ENCODE assay signal across 8 cellular contexts in genomic region chr6:83867527-83868161, GRCh38. TPM values are rescaled to one million over a fixed set of nuclear protein-coding genes. Genes with fewer than 3 reads are reported as not detected.
A peak's percentile ranks its signal among the peaks of the same experiment; 100 is the strongest.
DNase-seq lines count a peak whose midpoint lies in the region; TF ChIP-seq lines count a peak whose summit lies in the region.

No MANE protein-coding gene starts in this region.

- no peak overlapping the region for H2BK15ac ChIP-seq in neuronal stem cell (ENCODE audit: low read length)

- H3K4me3 ChIP-seq in neuronal stem cell (ENCODE audit: low read length in 2 of 2), result no peak overlapping the region
- H3K4me3 ChIP-seq in MM.1S (ENCODE audit: low read length), result no peak overlapping the region

- no peak overlapping the region for H3K9ac ChIP-seq in neuronal stem cell (ENCODE audit: low read depth, low read length, poor library complexity)
- no peak overlapping the region for H3K9ac ChIP-seq in MM.1S (ENCODE audit: low read length)

- H3K4ac ChIP-seq in neuronal stem cell (ENCODE audit: low read length), result no peak overlapping the region

- no peak overlapping the region for H2AFZ ChIP-seq in neuronal stem cell (ENCODE audit: low read length)
- no peak overlapping the region for H2AFZ ChIP-seq in MM.1S (ENCODE audit: low read length)

- no peak overlapping the region for H2BK12ac ChIP-seq in neuronal stem cell (ENCODE audit: low read length)

- no peaks in the 10 kb centered on the region for H3K27me3 ChIP-seq in neuronal stem cell (ENCODE audit: control insufficient read depth in 3 of 3, insufficient read depth in 3 of 3, low read depth in 1 of 3, low read length in 3 of 3)
- no peaks in the 10 kb centered on the region for H3K27me3 ChIP-seq in MM.1S (replicated peaks; ENCODE audit: insufficient read depth, low read length)

- H3K79me1 ChIP-seq in neuronal stem cell (ENCODE audit: low read depth, low read length), result peaks cover 2% of the 10 kb centered on the region

- peaks cover 6% of the 10 kb centered on the region; the same call in 1 of the 2 replicates for H3F3A ChIP-seq in MM.1S (ENCODE audit: insufficient read depth, low read length)

- DNase-seq in EL (peak; percentile 96), MV-4-11 (lab: John Stamatoyannopoulos, UW) (peak; percentile 87), dedifferentiated amniotic fluid mesenchymal stem cell (ENCODE audit: extremely low spot score) (peak; percentile 79), neuronal stem cell (ENCODE audit: low spot score) (peak; percentile 37), MM.1S (no peak), cerebellar cortex (ENCODE audit: low spot score) (no peak), GOT3 (lab: John Stamatoyannopoulos, UW) (no peak), NCI-H446 (lab: John Stamatoyannopoulos, UW) (no peak)

- no peak for TF ChIP-seq CTCF in MM.1S (IDR thresholded peaks at IDR 0.05; ENCODE audit: low read length)

- H3K79me2 ChIP-seq in MM.1S (ENCODE audit: low read length), result peaks cover 84% of the 10 kb centered on the region

- H3K23ac ChIP-seq in neuronal stem cell (ENCODE audit: low read depth, low read length, poor library complexity), result no peak overlapping the region

- H2BK5ac ChIP-seq in neuronal stem cell (ENCODE audit: low read length), result no peak overlapping the region

- H4K20me1 ChIP-seq in MM.1S (ENCODE audit: insufficient read depth, low read length), result no peaks in the 10 kb centered on the region

- H3K4me1 ChIP-seq in neuronal stem cell (ENCODE audit: control insufficient read depth in 2 of 2, insufficient read depth in 1 of 2, low read depth in 1 of 2, low read length in 2 of 2) (no peaks in the 10 kb centered on the region), MM.1S (ENCODE audit: low read length) (peaks cover 10% of the 10 kb centered on the region)

- H3K36me3 ChIP-seq in neuronal stem cell (replicated peaks in 1 of 2; ENCODE audit: control insufficient read depth in 2 of 2, insufficient read depth in 2 of 2, low read length in 2 of 2), result peaks cover 8 to 41% of the 10 kb centered on the region in 2 donors
- H3K36me3 ChIP-seq in MM.1S (replicated peaks; ENCODE audit: insufficient read depth, low read length), result no peaks in the 10 kb centered on the region

- H3K27ac ChIP-seq in neuronal stem cell (replicated peaks; ENCODE audit: low read length) (no peak overlapping the region), MM.1S (ENCODE audit: low read length) (no peak overlapping the region)

- H3K4me2 ChIP-seq in neuronal stem cell (ENCODE audit: insufficient read depth, low read length, poor library complexity, severe bottlenecking), result no peak overlapping the region
- no peak overlapping the region for H3K4me2 ChIP-seq in MM.1S (ENCODE audit: low read depth, low read length)

- H3K18ac ChIP-seq in neuronal stem cell (ENCODE audit: low read length), result no peak overlapping the region

- H3K9me2 ChIP-seq in MM.1S (replicated peaks; ENCODE audit: insufficient read depth, low read length), result no peaks in the 10 kb centered on the region

- peaks cover 6 to 25% of the 10 kb centered on the region in 2 donors for H3K9me3 ChIP-seq in neuronal stem cell (replicated peaks in 1 of 2; ENCODE audit: control insufficient read depth in 2 of 2, insufficient read depth in 1 of 2, low read depth in 1 of 2, low read length in 2 of 2)
- H3K9me3 ChIP-seq in MM.1S (replicated peaks; ENCODE audit: insufficient read depth, low read length), result no peaks in the 10 kb centered on the region

- no peak overlapping the region for H3K14ac ChIP-seq in neuronal stem cell (ENCODE audit: low read length)

- H4K91ac ChIP-seq in neuronal stem cell (ENCODE audit: low read depth, low read length, poor library complexity), result no peak overlapping the region

- H4K8ac ChIP-seq in neuronal stem cell (ENCODE audit: low read depth, low read length), result no peak overlapping the region

- no peak overlapping the region for H2AK5ac ChIP-seq in neuronal stem cell (ENCODE audit: low read depth, low read length)

- no CpG with 5 or more reads among the region's 9 CpGs for WGBS in neuronal stem cell (ENCODE audit: extremely low coverage in 2 of 2, insufficient read length in 2 of 2, insufficient replicate concordance in 1 of 2), 2 donors

- H2BK120ac ChIP-seq in neuronal stem cell (ENCODE audit: low read depth, low read length), result no peak overlapping the region

RNA-seq across cellular contexts. Expression of gene CYB5R4, which starts 8.2 kb away (rescaled TPM):
- polyA plus RNA-seq in neuronal stem cell (2013, experiment 1 of 2), result 5.9 TPM
- 7.0 TPM for polyA plus RNA-seq in neuronal stem cell (2013, experiment 2 of 2)

RNA-seq across cellular contexts. Expression of gene RIPPLY2, which starts 14.5 kb away (rescaled TPM):
- polyA plus RNA-seq in neuronal stem cell (2013, experiment 1 of 2), result 0.43 TPM
- polyA plus RNA-seq in neuronal stem cell (2013, experiment 2 of 2), result 0.37 TPM

Comparison
In these comparisons a context has a peak if more than half of its experiments do, and no peak if none do; other contexts are left out.
1. DNase-seq: peak in EL (single experiment), MV-4-11 (single experiment), dedifferentiated amniotic fluid mesenchymal stem cell (single experiment) and neuronal stem cell (single experiment); none in MM.1S (single experiment), cerebellar cortex (single experiment), GOT3 (single experiment) and NCI-H446 (0 of 2).